In genomic region chr16:81602377-81602776, GRCh38 we compare ENCODE assay signal across 16 cellular contexts.
DNase-seq lines count a peak whose midpoint lies in the region; TF ChIP-seq lines count a peak whose summit lies in the region.
"Had no signal": no experiment of that assay in that cellular context is flagged by ENCODE, and none has a peak within 500 bp of the region (broad histone marks: within the 10 kb centered on the region; RNA-seq: fewer than 3 reads in every experiment).

No MANE protein-coding gene starts in this region.

- H3K4me1 ChIP-seq in breast epithelium = peaks cover 0 to 18% of the 10 kb centered on the region in 2 donors
- H3K4me1 ChIP-seq in muscle layer of duodenum (ENCODE audit: control insufficient read depth in 1 of 2, insufficient read depth in 2 of 2, low read length in 2 of 2) = peaks cover 0 to 4% of the 10 kb centered on the region in 2 donors
- H3K4me1 ChIP-seq in smooth muscle cell (ENCODE audit: low read depth) = peaks cover 11% of the 10 kb centered on the region
- H3K4me1 ChIP-seq in SK-N-SH (ENCODE audit: control insufficient read depth in 1 of 2, insufficient read depth in 2 of 2, low read depth in 1 of 2, low read length in 1 of 2) = peaks cover 14 to 19% of the 10 kb centered on the region in 2 experiments; a peak in 3 of 4 replicates
- H3K4me1 ChIP-seq: BE2C had no signal

- H3K9me3 ChIP-seq in breast epithelium = no peaks in the 10 kb centered on the region
- H3K9me3 ChIP-seq in muscle layer of duodenum (ENCODE audit: control insufficient read depth in 1 of 2, low read length in 2 of 2) = no peaks in the 10 kb centered on the region
- no peaks in the 10 kb centered on the region for H3K9me3 ChIP-seq in smooth muscle cell (replicated peaks; ENCODE audit: low read depth)
- no peaks in the 10 kb centered on the region for H3K9me3 ChIP-seq in SK-N-SH
- H3K9me3 ChIP-seq: BE2C had no signal

- H3K4me1 Mint-ChIP-seq in HFFc6 (ENCODE audit: low read depth) = peaks cover 68% of the 10 kb centered on the region

- no peak overlapping the region for H3K9ac ChIP-seq in smooth muscle cell (ENCODE audit: low read depth)
- H3K9ac ChIP-seq in SK-N-SH = no peak overlapping the region
- H3K9ac ChIP-seq: GM23248 had no signal

- CTCF ChIA-PET in SK-N-SH (lab: Yijun Ruan, JAX) = interaction anchor here (1.1 to 1.2 kb wide), 3 partner anchors 9 to 200 kb away, joined by 3 read pairs; no protein-coding TSS in a partner anchor

- no peak for DNase-seq in HFFc6
- no peak for DNase-seq in breast epithelium (ENCODE audit: low spot score in 2 of 2)
- no peak for DNase-seq in smooth muscle cell (lab: John Stamatoyannopoulos, UW; ENCODE audit: unreplicated experiment)
- no peak for DNase-seq in foreskin fibroblast
- no peak for DNase-seq in SK-N-SH
- no peak for DNase-seq in DMS114 treated with DMSO at 0.1 percent for 48 hours (lab: John Stamatoyannopoulos, UW; ENCODE audit: unreplicated experiment)
- no peak for DNase-seq in erythroblast (lab: John Stamatoyannopoulos, UW)
- DNase-seq: BE2C; CD8-positive, alpha-beta memory T cell; GM23248; NCI-H187 treated with DMSO at 0.1 percent for 48 hours; NCI-H2171; NCI-H510A treated with DMSO at 0.1 percent for 48 hours had no signal

- H2AFZ ChIP-seq in smooth muscle cell (ENCODE audit: low read depth) = no peak overlapping the region
- H2AFZ ChIP-seq in SK-N-SH (ENCODE audit: low read depth) = no peak overlapping the region
- H2AFZ ChIP-seq: GM23248 had no signal

- peaks cover 57% of the 10 kb centered on the region for H3K79me2 ChIP-seq in smooth muscle cell (ENCODE audit: low read depth)
- no peaks in the 10 kb centered on the region for H3K79me2 ChIP-seq in SK-N-SH (ENCODE audit: insufficient read depth)

- H3K36me3 Mint-ChIP-seq in HFFc6 (ENCODE audit: low read depth) = peaks cover 12% of the 10 kb centered on the region

- no peak overlapping the region for H3K4me3 ChIP-seq in breast epithelium
- H3K4me3 ChIP-seq in muscle layer of duodenum (ENCODE audit: low read depth in 1 of 2, low read length in 2 of 2) = no peak overlapping the region
- no peak overlapping the region for H3K4me3 ChIP-seq in smooth muscle cell
- no peak overlapping the region for H3K4me3 ChIP-seq in foreskin fibroblast (ENCODE audit: low read depth in 1 of 2, low read length in 2 of 2)
- H3K4me3 ChIP-seq in SK-N-SH (ENCODE audit: low read depth in 2 of 2, low read length in 1 of 2) = no peak overlapping the region
- H3K4me3 ChIP-seq: GM23248, K562 had no signal

- TF ChIP-seq RAD21 in SK-N-SH (IDR thresholded peaks at IDR 0.05; ENCODE audit: low read length) = no peak

- H3F3A ChIP-seq in smooth muscle cell (ENCODE audit: low read depth) (peaks cover 11% of the 10 kb centered on the region), SK-N-SH (replicated peaks; ENCODE audit: insufficient read depth) (peaks cover 15% of the 10 kb centered on the region)

- H3K27ac ChIP-seq in breast epithelium = peak overlapping the region; percentile 83 to 93
- H3K27ac ChIP-seq in muscle layer of duodenum (ENCODE audit: low read length) = peak overlapping the region; percentile 65
- H3K27ac ChIP-seq in smooth muscle cell (ENCODE audit: low read depth) = peak overlapping the region; percentile 94
- H3K27ac ChIP-seq in SK-N-SH (ENCODE audit: low read depth in 2 of 2, low read length in 1 of 2) = no peak overlapping the region
- H3K27ac ChIP-seq: GM23248, HL-60 had no signal

- H3K9me3 Mint-ChIP-seq in HFFc6 = no peaks in the 10 kb centered on the region
- H3K9me3 Mint-ChIP-seq: CD8-positive, alpha-beta memory T cell had no signal

- POLR2A ChIA-PET in SK-N-SH (lab: Yijun Ruan, JAX) = interaction anchor here (2.6 kb wide), 1 partner anchor 86 kb away, joined by 6 read pairs; no protein-coding TSS in a partner anchor

- no peak overlapping the region for H3K4me3 Mint-ChIP-seq in HFFc6
- H3K4me3 Mint-ChIP-seq: CD8-positive, alpha-beta memory T cell had no signal

- no peak for TF ChIP-seq CTCF in HFFc6 (IDR thresholded peaks at IDR 0.05)
- no peak for TF ChIP-seq CTCF in breast epithelium (IDR thresholded peaks at IDR 0.05)
- TF ChIP-seq CTCF in smooth muscle cell (IDR thresholded peaks at IDR 0.05; ENCODE audit: borderline replicate concordance, insufficient read depth, poor library complexity, severe bottlenecking) = no peak
- TF ChIP-seq CTCF in foreskin fibroblast (IDR thresholded peaks at IDR 0.05; ENCODE audit: low read depth, low read length) = no peak
- no peak for TF ChIP-seq CTCF in SK-N-SH (IDR thresholded peaks at IDR 0.05)

- 86% methylated on average over 11 of the region's 11 CpGs for WGBS in smooth muscle cell (ENCODE audit: low lambda C conversion rate)
- WGBS in SK-N-SH (ENCODE audit: low lambda C conversion rate) = 90% methylated on average over 11 of the region's 11 CpGs

- peak overlapping the region; percentile 1; the same call in 1 of the 2 replicates for H3K27ac Mint-ChIP-seq in HFFc6

- H3K27me3 Mint-ChIP-seq in HFFc6 (ENCODE audit: insufficient read depth) = no peaks in the 10 kb centered on the region; the same call in 1 of the 2 replicates
- H3K27me3 Mint-ChIP-seq: CD8-positive, alpha-beta memory T cell had no signal

- H3K27me3 ChIP-seq in breast epithelium = no peaks in the 10 kb centered on the region
- H3K27me3 ChIP-seq in muscle layer of duodenum (ENCODE audit: low read depth, low read length) = no peaks in the 10 kb centered on the region
- H3K27me3 ChIP-seq in smooth muscle cell (ENCODE audit: low read depth) = no peaks in the 10 kb centered on the region
- H3K27me3 ChIP-seq in SK-N-SH (ENCODE audit: insufficient read depth) = no peaks in the 10 kb centered on the region
- H3K27me3 ChIP-seq: BE2C had no signal

- H3K9me2 ChIP-seq in SK-N-SH = no peaks in the 10 kb centered on the region

- TF ChIP-seq POLR2A in breast epithelium (IDR thresholded peaks at IDR 0.05) = no peak
- no peak for TF ChIP-seq POLR2A in erythroblast (IDR thresholded peaks at IDR 0.05; ENCODE audit: low read length)

- H3K4me2 ChIP-seq in smooth muscle cell (peak overlapping the region; percentile 2), SK-N-SH (no peak overlapping the region)

- no peak for TF ChIP-seq EP300 in SK-N-SH (IDR thresholded peaks at IDR 0.05; ENCODE audit: borderline replicate concordance in 1 of 2, low read depth in 1 of 2, low read length in 1 of 2)

- no peaks in the 10 kb centered on the region for H3K36me3 ChIP-seq in breast epithelium
- H3K36me3 ChIP-seq in muscle layer of duodenum (ENCODE audit: control insufficient read depth in 1 of 2, insufficient read depth in 2 of 2, low read length in 2 of 2) = no peaks in the 10 kb centered on the region
- no peaks in the 10 kb centered on the region for H3K36me3 ChIP-seq in smooth muscle cell (ENCODE audit: low read depth)
- H3K36me3 ChIP-seq in SK-N-SH (replicated peaks in 1 of 2; ENCODE audit: control insufficient read depth in 1 of 2, insufficient read depth in 2 of 2, low read length in 1 of 2) = no peaks in the 10 kb centered on the region
- H3K36me3 ChIP-seq: BE2C had no signal

- H4K20me1 ChIP-seq in smooth muscle cell (ENCODE audit: low read depth) = peaks cover 85% of the 10 kb centered on the region
- H4K20me1 ChIP-seq in SK-N-SH (ENCODE audit: insufficient read depth) = peaks cover 30% of the 10 kb centered on the region

- intact Hi-C loops in breast epithelium (cut with DNase I; ENCODE audit: low total_unique reads) = no loop called here

TF ChIP-seq in SK-N-SH, 30 proteins besides CTCF, POLR2A, EP300 and RAD21:
- TF ChIP-seq MXI1 (IDR thresholded peaks at IDR 0.05; ENCODE audit: low read depth, low read length) (no peak), JUND (IDR thresholded peaks at IDR 0.05) (no peak), FOXM1 (IDR thresholded peaks at IDR 0.05; ENCODE audit: low read depth) (no peak), RFX5 (IDR thresholded peaks at IDR 0.05; ENCODE audit: low read length) (no peak)

Comparison
In these comparisons a context has a peak if more than half of its experiments do, and no peak if none do; other contexts are left out.
1. H3K27ac ChIP-seq: peak in breast epithelium (2 of 2), muscle layer of duodenum (single experiment) and smooth muscle cell (single experiment); none in SK-N-SH (0 of 2).